In genomic region chr20:62275263-62275619, GRCh38 we compare ENCODE assay signal across 25 cellular contexts. TPM values are rescaled to one million over a fixed set of nuclear protein-coding genes. Genes with fewer than 3 reads are reported as not detected.
"Had no signal": no experiment of that assay in that cellular context is flagged by ENCODE, and none has a peak within 500 bp of the region (broad histone marks: within the 10 kb centered on the region; RNA-seq: fewer than 3 reads in every experiment).

No MANE protein-coding gene starts in this region.

- ATAC-seq: activated CD4-positive, CD25-positive, alpha-beta regulatory T cell treated with anti-CD3 and anti-CD28 coated beads, Interleukin-2, amount 50 U/mL, for 24 hours; activated CD8-positive, alpha-beta memory T cell treated with anti-CD3 and anti-CD28 coated beads, Interleukin-2, amount 10 ng/mL, durations not matched to agents 7 days and 5 days; activated CD8-positive, alpha-beta T cell treated with anti-CD3 and anti-CD28 coated beads for 36 hours had no signal

- H3K27ac ChIP-seq: ascending aorta, parathyroid adenoma, skin epidermis, stomach, suprapubic skin, transverse colon had no signal

- H3K27me3 Mint-ChIP-seq: activated CD4-positive, alpha-beta T cell treated with anti-CD3 and anti-CD28 coated beads, Interleukin-2, amount 10 ng/mL, durations not matched to agents 24 days and 14 days; activated CD8-positive, alpha-beta memory T cell treated with anti-CD3 and anti-CD28 coated beads, Interleukin-2, amount 10 ng/mL, durations not matched to agents 7 days and 5 days; activated CD8-positive, alpha-beta T cell treated with anti-CD3 and anti-CD28 coated beads for 36 hours had no signal

- H3K9me3 Mint-ChIP-seq: activated CD4-positive, alpha-beta T cell treated with anti-CD3 and anti-CD28 coated beads, Interleukin-2, amount 10 ng/mL, durations not matched to agents 24 days and 14 days; activated CD8-positive, alpha-beta T cell treated with anti-CD3 and anti-CD28 coated beads for 36 hours; nephron had no signal

- H3K4me3 ChIP-seq: ascending aorta, left ventricle myocardium inferior, skin epidermis, stomach, suprapubic skin, transverse colon had no signal

- H3K4me1 Mint-ChIP-seq: activated CD4-positive, alpha-beta T cell treated with anti-CD3 and anti-CD28 coated beads, Interleukin-2, amount 10 ng/mL, durations not matched to agents 24 days and 14 days; activated CD8-positive, alpha-beta memory T cell treated with anti-CD3 and anti-CD28 coated beads, Interleukin-2, amount 10 ng/mL, durations not matched to agents 7 days and 5 days had no signal

- H3K4me1 ChIP-seq: ascending aorta, parathyroid adenoma, suprapubic skin, transverse colon had no signal

- H3K9me3 ChIP-seq: ascending aorta, left ventricle myocardium inferior, stomach, suprapubic skin, transverse colon had no signal

- H3K4me3 Mint-ChIP-seq: activated CD4-positive, alpha-beta T cell treated with anti-CD3 and anti-CD28 coated beads, Interleukin-2, amount 10 ng/mL, durations not matched to agents 24 days and 14 days; activated CD8-positive, alpha-beta memory T cell treated with anti-CD3 and anti-CD28 coated beads, Interleukin-2, amount 10 ng/mL, durations not matched to agents 7 days and 5 days; activated CD8-positive, alpha-beta T cell treated with anti-CD3 and anti-CD28 coated beads for 36 hours; nephron had no signal

- H3K27me3 ChIP-seq: ascending aorta, stomach, suprapubic skin, transverse colon had no signal

- DNase-seq: activated CD4-positive, alpha-beta T cell treated with anti-CD3 and anti-CD28 coated beads, Interleukin-2, amount 10 ng/mL, durations not matched to agents 24 days and 14 days; activated CD8-positive, alpha-beta memory T cell treated with anti-CD3 and anti-CD28 coated beads, Interleukin-2, amount 10 ng/mL, durations not matched to agents 7 days and 5 days; activated CD8-positive, alpha-beta T cell treated with anti-CD3 and anti-CD28 coated beads for 36 hours; activated effector memory CD4-positive, alpha-beta T cell treated with anti-CD3 and anti-CD28 coated beads, Interleukin-2, amount 50 U/mL, for 16 hours; activated naive CD4-positive, alpha-beta T cell treated with anti-CD3 and anti-CD28 coated beads, Interleukin-2, amount 50 U/mL, for 16 hours; activated T-cell treated with anti-CD3 and anti-CD28 coated beads for 4 hours; central memory CD4-positive, alpha-beta T cell; dermis blood vessel endothelial cell; effector CD8-positive, alpha-beta T cell; foreskin fibroblast; left ventricle myocardium inferior; mammary epithelial cell; midbrain; stimulated activated CD4-positive, alpha-beta T cell treated with anti-CD3 and anti-CD28 coated beads, Interleukin-1b, Interleukin-23, amount 100 ng/mL, for 48 hours; stomach; T-helper 9 cell; transverse colon had no signal

- H3K27ac Mint-ChIP-seq: activated CD4-positive, alpha-beta T cell treated with anti-CD3 and anti-CD28 coated beads, Interleukin-2, amount 10 ng/mL, durations not matched to agents 24 days and 14 days; activated CD8-positive, alpha-beta memory T cell treated with anti-CD3 and anti-CD28 coated beads, Interleukin-2, amount 10 ng/mL, durations not matched to agents 7 days and 5 days; activated CD8-positive, alpha-beta T cell treated with anti-CD3 and anti-CD28 coated beads for 36 hours had no signal

- H2AFZ ChIP-seq: parathyroid adenoma had no signal

RNA-seq across cellular contexts. Expression of gene HRH3, which starts 55.2 kb away (rescaled TPM):
- total RNA-seq: activated CD4-positive, alpha-beta T cell treated with anti-CD3 and anti-CD28 coated beads, Interleukin-2, amount 10 ng/mL, durations not matched to agents 24 days and 14 days; activated CD8-positive, alpha-beta memory T cell treated with anti-CD3 and anti-CD28 coated beads, Interleukin-2, amount 10 ng/mL, durations not matched to agents 7 days and 5 days; activated CD8-positive, alpha-beta T cell treated with anti-CD3 and anti-CD28 coated beads for 36 hours; dermis blood vessel endothelial cell; fibroblast of lung; left ventricle myocardium inferior; mammary epithelial cell; stomach; suprapubic skin; T-helper 1 cell treated with Interleukin-12 subunit alpha and Interleukin-12 subunit beta and Interleukin-4 antibody, amounts not matched to agents 30 ng/mL and 1 ng/mL, for 36 hours; transverse colon had no signal
- polyA plus RNA-seq: fibroblast of lung, mammary epithelial cell, stomach had no signal
